1 cellular context compared by ENCODE assay signal in the genomic region with DNA sequence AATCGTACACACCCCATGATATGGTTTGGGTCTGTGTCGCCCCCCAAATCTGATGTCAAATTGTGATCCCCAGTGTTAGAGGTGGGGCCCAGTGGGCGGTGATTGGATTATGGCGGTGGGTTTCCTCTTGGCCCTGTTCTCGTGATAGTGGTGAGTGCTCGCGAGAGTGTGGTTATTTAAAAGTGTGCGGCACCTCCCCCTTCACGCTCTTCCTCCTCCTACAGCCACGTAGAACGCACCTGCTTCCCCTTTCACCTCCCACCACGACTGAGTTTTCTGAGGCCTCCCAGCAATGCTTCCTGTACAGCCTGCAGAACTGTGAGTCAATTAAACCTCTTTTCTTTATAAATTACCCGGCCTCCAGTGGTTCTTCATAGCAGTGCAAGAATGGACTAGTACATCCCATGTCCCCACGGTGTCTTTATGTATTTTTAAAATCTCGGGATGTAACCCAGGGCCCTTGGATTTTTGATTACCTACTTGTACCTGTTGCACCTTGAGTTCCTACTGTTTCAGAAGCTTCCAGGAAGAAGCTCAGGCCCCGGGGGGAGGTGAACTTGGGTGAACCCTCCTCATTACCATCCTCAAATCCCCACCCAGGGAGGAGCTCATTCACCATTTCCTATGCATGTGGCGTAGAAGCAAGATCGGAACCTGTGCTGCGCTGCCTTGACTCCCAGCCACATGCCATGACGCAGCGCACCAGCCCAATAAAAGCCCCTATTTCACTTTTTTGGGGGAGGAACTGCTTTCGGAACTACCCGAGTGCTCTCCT.
TF ChIP-seq lines count a peak whose summit lies in the region.

No MANE protein-coding gene starts in this region.

TF ChIP-seq in HEK293, 187 proteins besides CTCF, POLR2A, EP300 and RAD21 (continued from another document):
- TF ChIP-seq, protein P1, sequence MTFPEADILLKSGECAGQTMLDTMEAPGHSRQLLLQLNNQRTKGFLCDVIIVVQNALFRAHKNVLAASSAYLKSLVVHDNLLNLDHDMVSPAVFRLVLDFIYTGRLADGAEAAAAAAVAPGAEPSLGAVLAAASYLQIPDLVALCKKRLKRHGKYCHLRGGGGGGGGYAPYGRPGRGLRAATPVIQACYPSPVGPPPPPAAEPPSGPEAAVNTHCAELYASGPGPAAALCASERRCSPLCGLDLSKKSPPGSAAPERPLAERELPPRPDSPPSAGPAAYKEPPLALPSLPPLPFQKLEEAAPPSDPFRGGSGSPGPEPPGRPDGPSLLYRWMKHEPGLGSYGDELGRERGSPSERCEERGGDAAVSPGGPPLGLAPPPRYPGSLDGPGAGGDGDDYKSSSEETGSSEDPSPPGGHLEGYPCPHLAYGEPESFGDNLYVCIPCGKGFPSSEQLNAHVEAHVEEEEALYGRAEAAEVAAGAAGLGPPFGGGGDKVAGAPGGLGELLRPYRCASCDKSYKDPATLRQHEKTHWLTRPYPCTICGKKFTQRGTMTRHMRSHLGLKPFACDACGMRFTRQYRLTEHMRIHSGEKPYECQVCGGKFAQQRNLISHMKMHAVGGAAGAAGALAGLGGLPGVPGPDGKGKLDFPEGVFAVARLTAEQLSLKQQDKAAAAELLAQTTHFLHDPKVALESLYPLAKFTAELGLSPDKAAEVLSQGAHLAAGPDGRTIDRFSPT (tag by site-specific recombination; IDR thresholded peaks at IDR 0.05): no peak
- TF ChIP-seq ZNF660 (tag by site-specific recombination; IDR thresholded peaks at IDR 0.05): no peak
- no peak for TF ChIP-seq ZNF426 (tag by site-specific recombination; IDR thresholded peaks at IDR 0.05)
